In the genomic region with DNA sequence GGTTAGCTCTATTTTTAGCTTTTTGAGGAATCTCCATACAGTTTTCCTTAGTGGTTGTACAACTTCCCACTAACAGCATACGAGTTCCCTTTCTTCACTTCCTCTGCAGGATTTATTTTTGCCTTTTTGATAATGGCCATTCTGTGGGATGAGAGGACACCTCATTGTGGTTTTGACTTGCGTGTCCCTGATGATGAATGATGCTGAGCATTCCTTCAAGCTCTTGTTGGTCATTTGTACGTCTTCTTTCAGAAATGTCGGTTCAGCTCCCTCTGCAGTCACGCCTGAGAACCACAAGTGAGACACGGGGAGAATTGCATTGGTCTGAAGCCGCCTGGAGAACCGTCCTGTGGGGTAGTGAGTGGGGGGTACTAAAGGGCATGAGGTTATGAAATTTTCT, we compare ENCODE assay signal across 8 cellular contexts. TPM values are rescaled to one million over a fixed set of nuclear protein-coding genes. Genes with fewer than 3 reads are reported as not detected.
DNase-seq lines count a peak whose midpoint lies in the region; ATAC-seq and TF ChIP-seq lines count a peak whose summit lies in the region.

No MANE protein-coding gene starts in this region.

- in situ Hi-C loops in KBM-7 (cut with MboI; ENCODE audit: low pct_unique_long_range_greater_than_20kb, low sequenced_read_pairs) = no loop called here

- peak; percentile 57 for ATAC-seq in activated T-helper 17 cell treated with anti-CD3 and anti-CD28 coated beads, Interleukin-2, amount 50 U/mL, for 72 hours (replicated peaks)
- ATAC-seq in left lobe of liver (peak; percentile 94), HG02840 (IDR thresholded peaks at IDR 0.05; ENCODE audit: low FRiP score, unreplicated experiment) (no peak), HG03095 (IDR thresholded peaks at IDR 0.05; ENCODE audit: unreplicated experiment) (no peak)

- H3K27ac Mint-ChIP-seq in activated T-helper 17 cell treated with anti-CD3 and anti-CD28 coated beads, Interleukin-2, amount 50 U/mL, for 72 hours = no peak overlapping the region
- H3K27ac Mint-ChIP-seq in mesothelial cell of epicardium = no peak overlapping the region

- peaks cover 5% of the 10 kb centered on the region for H3K4me1 Mint-ChIP-seq in activated T-helper 17 cell treated with anti-CD3 and anti-CD28 coated beads, Interleukin-2, amount 50 U/mL, for 72 hours
- peaks cover 27% of the 10 kb centered on the region for H3K4me1 Mint-ChIP-seq in mesothelial cell of epicardium

- no peaks in the 10 kb centered on the region for H3K36me3 Mint-ChIP-seq in activated T-helper 17 cell treated with anti-CD3 and anti-CD28 coated beads, Interleukin-2, amount 50 U/mL, for 72 hours (ENCODE audit: low read depth)
- no peaks in the 10 kb centered on the region for H3K36me3 Mint-ChIP-seq in mesothelial cell of epicardium

- H3K27me3 Mint-ChIP-seq in activated T-helper 17 cell treated with anti-CD3 and anti-CD28 coated beads, Interleukin-2, amount 50 U/mL, for 72 hours = peaks cover 39% of the 10 kb centered on the region
- H3K27me3 Mint-ChIP-seq in mesothelial cell of epicardium (ENCODE audit: low read depth) = peaks cover 31% of the 10 kb centered on the region

- DNase-seq in NCI-H748 (lab: John Stamatoyannopoulos, UW; ENCODE audit: unreplicated experiment) (peak; percentile 47), NCI-H748 treated with DMSO at 0.1 percent for 48 hours (lab: John Stamatoyannopoulos, UW) (no peak), KBM-7 (peak; percentile 70), left lobe of liver (ENCODE audit: low spot score) (peak; percentile 52), mesothelial cell of epicardium (ENCODE audit: low spot score in 2 of 2, unreplicated experiment in 2 of 2) (no peak)

- no peak for TF ChIP-seq CTCF in mesothelial cell of epicardium (IDR thresholded peaks at IDR 0.05; ENCODE audit: unreplicated experiment)

- no peak overlapping the region for H3K4me3 Mint-ChIP-seq in activated T-helper 17 cell treated with anti-CD3 and anti-CD28 coated beads, Interleukin-2, amount 50 U/mL, for 72 hours
- no peak overlapping the region for H3K4me3 Mint-ChIP-seq in mesothelial cell of epicardium

- H3K9me3 Mint-ChIP-seq in activated T-helper 17 cell treated with anti-CD3 and anti-CD28 coated beads, Interleukin-2, amount 50 U/mL, for 72 hours = no peaks in the 10 kb centered on the region
- peaks cover 21% of the 10 kb centered on the region for H3K9me3 Mint-ChIP-seq in mesothelial cell of epicardium

RNA-seq across cellular contexts. Expression of a gene that starts 2.0 kb away (rescaled TPM):
- not detected for total RNA-seq in activated T-helper 17 cell treated with anti-CD3 and anti-CD28 coated beads, Interleukin-2, amount 50 U/mL, for 72 hours
- total RNA-seq in left lobe of liver (0.15 TPM), mesothelial cell of epicardium (0.22 to 0.32 TPM (median 0.31 TPM) in 3 replicates)

RNA-seq across cellular contexts. Expression of a gene that starts 15.2 kb away (rescaled TPM):
- under 1 TPM in 1 of 2 donors, not detected in 1; 0.22 TPM for total RNA-seq in activated T-helper 17 cell treated with anti-CD3 and anti-CD28 coated beads, Interleukin-2, amount 50 U/mL, for 72 hours
- total RNA-seq in left lobe of liver (0.30 TPM), mesothelial cell of epicardium (0.52 to 0.65 TPM (median 0.62 TPM) in 3 replicates)

RNA-seq across cellular contexts. Expression of a gene that starts 19.3 kb away (rescaled TPM):
- total RNA-seq in activated T-helper 17 cell treated with anti-CD3 and anti-CD28 coated beads, Interleukin-2, amount 50 U/mL, for 72 hours = not detected
- total RNA-seq in left lobe of liver = not detected
- total RNA-seq in mesothelial cell of epicardium = 0.44 TPM in 1 of 3 replicates, not detected in the others

RNA-seq across cellular contexts. Expression of a gene that starts 25.6 kb away (rescaled TPM):
- total RNA-seq in activated T-helper 17 cell treated with anti-CD3 and anti-CD28 coated beads, Interleukin-2, amount 50 U/mL, for 72 hours = under 1 TPM in 1 of 2 donors, not detected in 1; 0.50 TPM
- total RNA-seq in left lobe of liver = 0.25 TPM
- total RNA-seq in mesothelial cell of epicardium = 0.18 to 0.73 TPM (median 0.25 TPM) in 3 replicates

RNA-seq across cellular contexts. Expression of a gene that starts 36.3 kb away (rescaled TPM):
- total RNA-seq in activated T-helper 17 cell treated with anti-CD3 and anti-CD28 coated beads, Interleukin-2, amount 50 U/mL, for 72 hours = under 1 TPM in 1 of 2 donors, not detected in 1; 0.17 TPM
- not detected for total RNA-seq in left lobe of liver
- total RNA-seq in mesothelial cell of epicardium = 0.18 to 0.43 TPM (median 0.25 TPM) in 3 replicates

Comparison
In these comparisons a context has a peak if more than half of its experiments do, and no peak if none do; other contexts are left out.
1. DNase-seq: peak in NCI-H748 (single experiment), KBM-7 (single experiment) and left lobe of liver (single experiment); none in NCI-H748 treated with DMSO at 0.1 percent for 48 hours (single experiment) and mesothelial cell of epicardium (0 of 2).
2. ATAC-seq: peak in activated T-helper 17 cell treated with anti-CD3 and anti-CD28 coated beads, Interleukin-2, amount 50 U/mL, for 72 hours (single experiment) and left lobe of liver (single experiment); none in HG02840 (single experiment) and HG03095 (single experiment).